Comparison of ENCODE assay signal across 1 cellular context in genomic region chr3:33798418-33799201, GRCh38.
TF ChIP-seq lines count a peak whose summit lies in the region.

A gene with protein sequence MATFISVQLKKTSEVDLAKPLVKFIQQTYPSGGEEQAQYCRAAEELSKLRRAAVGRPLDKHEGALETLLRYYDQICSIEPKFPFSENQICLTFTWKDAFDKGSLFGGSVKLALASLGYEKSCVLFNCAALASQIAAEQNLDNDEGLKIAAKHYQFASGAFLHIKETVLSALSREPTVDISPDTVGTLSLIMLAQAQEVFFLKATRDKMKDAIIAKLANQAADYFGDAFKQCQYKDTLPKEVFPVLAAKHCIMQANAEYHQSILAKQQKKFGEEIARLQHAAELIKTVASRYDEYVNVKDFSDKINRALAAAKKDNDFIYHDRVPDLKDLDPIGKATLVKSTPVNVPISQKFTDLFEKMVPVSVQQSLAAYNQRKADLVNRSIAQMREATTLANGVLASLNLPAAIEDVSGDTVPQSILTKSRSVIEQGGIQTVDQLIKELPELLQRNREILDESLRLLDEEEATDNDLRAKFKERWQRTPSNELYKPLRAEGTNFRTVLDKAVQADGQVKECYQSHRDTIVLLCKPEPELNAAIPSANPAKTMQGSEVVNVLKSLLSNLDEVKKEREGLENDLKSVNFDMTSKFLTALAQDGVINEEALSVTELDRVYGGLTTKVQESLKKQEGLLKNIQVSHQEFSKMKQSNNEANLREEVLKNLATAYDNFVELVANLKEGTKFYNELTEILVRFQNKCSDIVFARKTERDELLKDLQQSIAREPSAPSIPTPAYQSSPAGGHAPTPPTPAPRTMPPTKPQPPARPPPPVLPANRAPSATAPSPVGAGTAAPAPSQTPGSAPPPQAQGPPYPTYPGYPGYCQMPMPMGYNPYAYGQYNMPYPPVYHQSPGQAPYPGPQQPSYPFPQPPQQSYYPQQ (plus strand): TSS chr3:33798630. CDS start chr3:33798729, 99 bp downstream.

TF ChIP-seq in HEK293, 187 proteins besides CTCF, POLR2A, EP300 and RAD21 (continued from another document and continues in another):
- TF ChIP-seq ZNF362 (tag by site-specific recombination; IDR thresholded peaks at IDR 0.05) (no peak), ZNF521 (tag by site-specific recombination; IDR thresholded peaks at IDR 0.05) (no peak), ZNF423 (tag by site-specific recombination; IDR thresholded peaks at IDR 0.05) (no peak), ZSCAN23 (tag by site-specific recombination; IDR thresholded peaks at IDR 0.05) (0 out of 2 replicates have a peak, but pooled peaks have one; percentile 42), BCL11A (tag by site-specific recombination; IDR thresholded peaks at IDR 0.05; ENCODE audit: low read depth) (no peak), GLI4 (tag by site-specific recombination; IDR thresholded peaks at IDR 0.05) (peak; percentile 81; the same call in 1 of the 2 replicates), ZNF335 (tag by site-specific recombination; conservative IDR thresholded peaks at IDR 0.05) (peak; percentile 87), ZNF175 (tag by site-specific recombination; IDR thresholded peaks at IDR 0.05) (no peak), ZNF707 (tag by site-specific recombination; IDR thresholded peaks at IDR 0.05) (no peak), ZBTB49 (tag by site-specific recombination; IDR thresholded peaks at IDR 0.05; ENCODE audit: low read depth) (no peak), ZNF221 (tag by site-specific recombination; IDR thresholded peaks at IDR 0.05; ENCODE audit: borderline replicate concordance) (no peak), YY2 (tag by site-specific recombination; IDR thresholded peaks at IDR 0.05) (0 out of 2 replicates have a peak, but pooled peaks have one; percentile 37), ZNF19 (tag by site-specific recombination; IDR thresholded peaks at IDR 0.05; ENCODE audit: low read depth) (no peak), ZNF266 (tag by site-specific recombination; IDR thresholded peaks at IDR 0.05; ENCODE audit: low read depth) (no peak), ZBTB6 (tag by site-specific recombination; IDR thresholded peaks at IDR 0.05) (no peak; the same call in 1 of the 2 replicates), ZFHX2 (tag by site-specific recombination; conservative IDR thresholded peaks at IDR 0.05) (peak; percentile 62), ZBTB44 (tag by site-specific recombination; IDR thresholded peaks at IDR 0.05) (no peak), ZNF600 (tag by site-specific recombination; IDR thresholded peaks at IDR 0.05) (peak; percentile 86), ZNF23 (tag by site-specific recombination; IDR thresholded peaks at IDR 0.05; ENCODE audit: borderline replicate concordance) (no peak), SP3 (tag by site-specific recombination; IDR thresholded peaks at IDR 0.05) (peak; percentile 56; the same call in 1 of the 2 replicates), ZFP37 (tag by site-specific recombination; IDR thresholded peaks at IDR 0.05) (peak; percentile 96), ZNF311 (tag by site-specific recombination; IDR thresholded peaks at IDR 0.05; ENCODE audit: borderline replicate concordance) (no peak), ZBTB8A (tag by site-specific recombination; IDR thresholded peaks at IDR 0.05) (no peak; the same call in 1 of the 2 replicates), ZNF202 (tag by site-specific recombination; IDR thresholded peaks at IDR 0.05; ENCODE audit: borderline replicate concordance) (no peak), ZNF785 (tag by site-specific recombination; IDR thresholded peaks at IDR 0.05) (no peak), ZNF580 (tag by site-specific recombination; IDR thresholded peaks at IDR 0.05) (peak; percentile 79), ZNF341 (tag by site-specific recombination; IDR thresholded peaks at IDR 0.05; ENCODE audit: low read depth) (peak; percentile 57), PRDM10 (tag by site-specific recombination; IDR thresholded peaks at IDR 0.05) (peak; percentile 83), ZNF677 (tag by site-specific recombination; IDR thresholded peaks at IDR 0.05) (peak; percentile 26; the same call in 1 of the 2 replicates), ZNF214 (tag by site-specific recombination; IDR thresholded peaks at IDR 0.05; ENCODE audit: borderline replicate concordance) (no peak)
- TF ChIP-seq, protein P1, sequence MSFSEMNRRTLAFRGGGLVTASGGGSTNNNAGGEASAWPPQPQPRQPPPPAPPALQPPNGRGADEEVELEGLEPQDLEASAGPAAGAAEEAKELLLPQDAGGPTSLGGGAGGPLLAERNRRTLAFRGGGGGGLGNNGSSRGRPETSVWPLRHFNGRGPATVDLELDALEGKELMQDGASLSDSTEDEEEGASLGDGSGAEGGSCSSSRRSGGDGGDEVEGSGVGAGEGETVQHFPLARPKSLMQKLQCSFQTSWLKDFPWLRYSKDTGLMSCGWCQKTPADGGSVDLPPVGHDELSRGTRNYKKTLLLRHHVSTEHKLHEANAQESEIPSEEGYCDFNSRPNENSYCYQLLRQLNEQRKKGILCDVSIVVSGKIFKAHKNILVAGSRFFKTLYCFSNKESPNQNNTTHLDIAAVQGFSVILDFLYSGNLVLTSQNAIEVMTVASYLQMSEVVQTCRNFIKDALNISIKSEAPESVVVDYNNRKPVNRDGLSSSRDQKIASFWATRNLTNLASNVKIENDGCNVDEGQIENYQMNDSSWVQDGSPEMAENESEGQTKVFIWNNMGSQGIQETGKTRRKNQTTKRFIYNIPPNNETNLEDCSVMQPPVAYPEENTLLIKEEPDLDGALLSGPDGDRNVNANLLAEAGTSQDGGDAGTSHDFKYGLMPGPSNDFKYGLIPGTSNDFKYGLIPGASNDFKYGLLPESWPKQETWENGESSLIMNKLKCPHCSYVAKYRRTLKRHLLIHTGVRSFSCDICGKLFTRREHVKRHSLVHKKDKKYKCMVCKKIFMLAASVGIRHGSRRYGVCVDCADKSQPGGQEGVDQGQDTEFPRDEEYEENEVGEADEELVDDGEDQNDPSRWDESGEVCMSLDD (tag by site-specific recombination; IDR thresholded peaks at IDR 0.05) = no peak
- TF ChIP-seq, protein P2, sequence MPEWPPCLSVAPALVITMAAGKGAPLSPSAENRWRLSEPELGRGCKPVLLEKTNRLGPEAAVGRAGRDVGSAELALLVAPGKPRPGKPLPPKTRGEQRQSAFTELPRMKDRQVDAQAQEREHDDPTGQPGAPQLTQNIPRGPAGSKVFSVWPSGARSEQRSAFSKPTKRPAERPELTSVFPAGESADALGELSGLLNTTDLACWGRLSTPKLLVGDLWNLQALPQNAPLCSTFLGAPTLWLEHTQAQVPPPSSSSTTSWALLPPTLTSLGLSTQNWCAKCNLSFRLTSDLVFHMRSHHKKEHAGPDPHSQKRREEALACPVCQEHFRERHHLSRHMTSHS (tag by site-specific recombination; IDR thresholded peaks at IDR 0.05) = no peak
- TF ChIP-seq, protein P3, sequence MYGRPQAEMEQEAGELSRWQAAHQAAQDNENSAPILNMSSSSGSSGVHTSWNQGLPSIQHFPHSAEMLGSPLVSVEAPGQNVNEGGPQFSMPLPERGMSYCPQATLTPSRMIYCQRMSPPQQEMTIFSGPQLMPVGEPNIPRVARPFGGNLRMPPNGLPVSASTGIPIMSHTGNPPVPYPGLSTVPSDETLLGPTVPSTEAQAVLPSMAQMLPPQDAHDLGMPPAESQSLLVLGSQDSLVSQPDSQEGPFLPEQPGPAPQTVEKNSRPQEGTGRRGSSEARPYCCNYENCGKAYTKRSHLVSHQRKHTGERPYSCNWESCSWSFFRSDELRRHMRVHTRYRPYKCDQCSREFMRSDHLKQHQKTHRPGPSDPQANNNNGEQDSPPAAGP (tag by site-specific recombination; IDR thresholded peaks at IDR 0.05) = peak; percentile 84; the same call in 1 of the 2 replicates
- TF ChIP-seq, protein P4, sequence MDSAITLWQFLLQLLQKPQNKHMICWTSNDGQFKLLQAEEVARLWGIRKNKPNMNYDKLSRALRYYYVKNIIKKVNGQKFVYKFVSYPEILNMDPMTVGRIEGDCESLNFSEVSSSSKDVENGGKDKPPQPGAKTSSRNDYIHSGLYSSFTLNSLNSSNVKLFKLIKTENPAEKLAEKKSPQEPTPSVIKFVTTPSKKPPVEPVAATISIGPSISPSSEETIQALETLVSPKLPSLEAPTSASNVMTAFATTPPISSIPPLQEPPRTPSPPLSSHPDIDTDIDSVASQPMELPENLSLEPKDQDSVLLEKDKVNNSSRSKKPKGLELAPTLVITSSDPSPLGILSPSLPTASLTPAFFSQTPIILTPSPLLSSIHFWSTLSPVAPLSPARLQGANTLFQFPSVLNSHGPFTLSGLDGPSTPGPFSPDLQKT (IDR thresholded peaks at IDR 0.05; ENCODE audit: borderline replicate concordance, low read depth, low read length) = no peak
- TF ChIP-seq, protein P5, sequence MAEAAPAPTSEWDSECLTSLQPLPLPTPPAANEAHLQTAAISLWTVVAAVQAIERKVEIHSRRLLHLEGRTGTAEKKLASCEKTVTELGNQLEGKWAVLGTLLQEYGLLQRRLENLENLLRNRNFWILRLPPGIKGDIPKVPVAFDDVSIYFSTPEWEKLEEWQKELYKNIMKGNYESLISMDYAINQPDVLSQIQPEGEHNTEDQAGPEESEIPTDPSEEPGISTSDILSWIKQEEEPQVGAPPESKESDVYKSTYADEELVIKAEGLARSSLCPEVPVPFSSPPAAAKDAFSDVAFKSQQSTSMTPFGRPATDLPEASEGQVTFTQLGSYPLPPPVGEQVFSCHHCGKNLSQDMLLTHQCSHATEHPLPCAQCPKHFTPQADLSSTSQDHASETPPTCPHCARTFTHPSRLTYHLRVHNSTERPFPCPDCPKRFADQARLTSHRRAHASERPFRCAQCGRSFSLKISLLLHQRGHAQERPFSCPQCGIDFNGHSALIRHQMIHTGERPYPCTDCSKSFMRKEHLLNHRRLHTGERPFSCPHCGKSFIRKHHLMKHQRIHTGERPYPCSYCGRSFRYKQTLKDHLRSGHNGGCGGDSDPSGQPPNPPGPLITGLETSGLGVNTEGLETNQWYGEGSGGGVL (tag by site-specific recombination; IDR thresholded peaks at IDR 0.05) = no peak; the same call in 1 of the 2 replicates
